ENCODE assay signal across 22 cellular contexts in genomic region chr15:43648649-43649429, GRCh38. TPM values are rescaled to one million over a fixed set of nuclear protein-coding genes. Genes with fewer than 3 reads are reported as not detected.
DNase-seq lines count a peak whose midpoint lies in the region; ATAC-seq and TF ChIP-seq lines count a peak whose summit lies in the region.
"Had no signal": no experiment of that assay in that cellular context is flagged by ENCODE, and none has a peak within 500 bp of the region (broad histone marks: within the 10 kb centered on the region; RNA-seq: fewer than 3 reads in every experiment).

CATSPER2 (minus strand) TSS chr15:43648844; CDS start chr15:43648061, 783 bp downstream.

- TF ChIP-seq CTCF in WTC11 (IDR thresholded peaks at IDR 0.05): no peak
- TF ChIP-seq CTCF in upper lobe of right lung (IDR thresholded peaks at IDR 0.05): no peak
- TF ChIP-seq CTCF in mesothelial cell of epicardium (IDR thresholded peaks at IDR 0.05; ENCODE audit: unreplicated experiment): no peak

- no peaks in the 10 kb centered on the region for H3K36me3 ChIP-seq in upper lobe of right lung
- H3K36me3 ChIP-seq: uterus had no signal

- peak; percentile 62 to 65 for ATAC-seq in activated T-cell treated with anti-CD3 and anti-CD28 coated beads, Interleukin-2, amount 50 U/mL, for 72 hours (replicated peaks in 1 of 2)
- peak; percentile 64 for ATAC-seq in WTC11
- peak; percentile 37 for ATAC-seq in left colon
- peak; percentile 55 for ATAC-seq in upper lobe of right lung
- ATAC-seq in GM18861 (IDR thresholded peaks at IDR 0.05; ENCODE audit: unreplicated experiment): no peak

- DNase-seq in activated T-cell treated with anti-CD3 and anti-CD28 coated beads, Interleukin-2, amount 50 U/mL, for 72 hours: no peak
- DNase-seq in activated T-cell treated with anti-CD3 and anti-CD28 coated beads for 4 hours: no peak
- peak; percentile 15 for DNase-seq in WTC11 (ENCODE audit: low spot score)
- DNase-seq in left colon: no peak
- no peak for DNase-seq in upper lobe of right lung
- no peak for DNase-seq in stimulated activated naive CD4-positive, alpha-beta T cell (lab: John Stamatoyannopoulos, UW)
- no peak for DNase-seq in mesothelial cell of epicardium (ENCODE audit: low spot score in 2 of 2, unreplicated experiment in 2 of 2)
- DNase-seq: islet precursor cell; NCI-H1436; NCI-H526 treated with DMSO at 0.1 percent for 48 hours; psoas muscle; stimulated activated CD4-positive, alpha-beta T cell treated with anti-CD3 and anti-CD28 coated beads, Interleukin-4, amount 100 ng/mL, for 1 hour; T1000; uterus had no signal

- H3K27me3 ChIP-seq in upper lobe of right lung: no peaks in the 10 kb centered on the region
- H3K27me3 ChIP-seq: BLaER1, hepatocyte, uterus had no signal

- H3K27ac Mint-ChIP-seq in activated T-cell treated with anti-CD3 and anti-CD28 coated beads, Interleukin-2, amount 50 U/mL, for 72 hours: no peak within 1 kb of the TSS
- H3K27ac Mint-ChIP-seq in WTC11 (no peak within 1 kb of the TSS), mesothelial cell of epicardium (no peak within 1 kb of the TSS)
- H3K27ac Mint-ChIP-seq: activated T-helper 2 cell treated with anti-CD3 and anti-CD28 coated beads, Interferon-gamma antibody, Interleukin-2, Interleukin-4, amounts not matched to agents 10 μg/mL and 5 μg/mL and 100 μg/mL, durations not matched to agents 14 hours and 24 hours and 36 hours had no signal

- CTCF ChIA-PET in WTC11 (lab: Charles Lee): no interaction called here

- H3K4me1 ChIP-seq in upper lobe of right lung: no peaks in the 10 kb centered on the region
- H3K4me1 ChIP-seq: A549, BLaER1, psoas muscle, uterus had no signal

- peaks cover 0 to 9% of the 10 kb centered on the region in 2 donors for H3K36me3 Mint-ChIP-seq in activated T-cell treated with anti-CD3 and anti-CD28 coated beads, Interleukin-2, amount 50 U/mL, for 72 hours (ENCODE audit: insufficient read depth in 2 of 2)
- peaks cover 19% of the 10 kb centered on the region for H3K36me3 Mint-ChIP-seq in WTC11
- peaks cover 22% of the 10 kb centered on the region for H3K36me3 Mint-ChIP-seq in mesothelial cell of epicardium

- intact Hi-C loops in left colon (cut with DNase I, micrococcal nuclease): no loop called here
- intact Hi-C loops in upper lobe of right lung (cut with DNase I): no loop called here

- H3K27me3 Mint-ChIP-seq in activated T-cell treated with anti-CD3 and anti-CD28 coated beads, Interleukin-2, amount 50 U/mL, for 72 hours (ENCODE audit: low read depth): no peaks in the 10 kb centered on the region
- H3K27me3 Mint-ChIP-seq in WTC11 (ENCODE audit: low read depth): no peaks in the 10 kb centered on the region; the same call in 1 of the 2 replicates
- no peaks in the 10 kb centered on the region for H3K27me3 Mint-ChIP-seq in mesothelial cell of epicardium (ENCODE audit: low read depth)
- H3K27me3 Mint-ChIP-seq: memory B cell had no signal

- H3K9me3 Mint-ChIP-seq in activated T-cell treated with anti-CD3 and anti-CD28 coated beads, Interleukin-2, amount 50 U/mL, for 72 hours: peaks cover 0 to 1% of the 10 kb centered on the region in 2 donors
- peaks cover 13% of the 10 kb centered on the region for H3K9me3 Mint-ChIP-seq in WTC11
- H3K9me3 Mint-ChIP-seq in mesothelial cell of epicardium: peaks cover 5% of the 10 kb centered on the region
- H3K9me3 Mint-ChIP-seq: activated T-helper 2 cell treated with anti-CD3 and anti-CD28 coated beads, Interferon-gamma antibody, Interleukin-2, Interleukin-4, amounts not matched to agents 10 μg/mL and 5 μg/mL and 100 μg/mL, durations not matched to agents 14 hours and 24 hours and 36 hours; memory B cell had no signal

- H3K4me3 ChIP-seq in upper lobe of right lung: no peak within 1 kb of the TSS
- H3K4me3 ChIP-seq: A549, BLaER1, hepatocyte, psoas muscle, uterus had no signal

- POLR2A ChIA-PET in WTC11 (lab: Charles Lee): no interaction called here

- H3K4me1 Mint-ChIP-seq in activated T-cell treated with anti-CD3 and anti-CD28 coated beads, Interleukin-2, amount 50 U/mL, for 72 hours (ENCODE audit: low read depth): no peaks in the 10 kb centered on the region
- H3K4me1 Mint-ChIP-seq in WTC11: no peaks in the 10 kb centered on the region
- H3K4me1 Mint-ChIP-seq in mesothelial cell of epicardium: no peaks in the 10 kb centered on the region
- H3K4me1 Mint-ChIP-seq: neural crest cell had no signal

- no peaks in the 10 kb centered on the region for H3K9me3 ChIP-seq in upper lobe of right lung
- H3K9me3 ChIP-seq: A549, BLaER1, psoas muscle, uterus had no signal

- no peak within 1 kb of the TSS for H3K27ac ChIP-seq in upper lobe of right lung
- H3K27ac ChIP-seq: A549, BLaER1, hepatocyte, HL-60, psoas muscle, uterus had no signal

- no peak within 1 kb of the TSS for H3K4me3 Mint-ChIP-seq in activated T-cell treated with anti-CD3 and anti-CD28 coated beads, Interleukin-2, amount 50 U/mL, for 72 hours
- H3K4me3 Mint-ChIP-seq in WTC11: no peak within 1 kb of the TSS
- no peak within 1 kb of the TSS for H3K4me3 Mint-ChIP-seq in mesothelial cell of epicardium
- H3K4me3 Mint-ChIP-seq: memory B cell, neural crest cell had no signal

TF ChIP-seq in WTC11, 78 proteins besides CTCF, POLR2A, EP300 and RAD21:
- TF ChIP-seq ZNF232 (CRISPR knock-in tag; IDR thresholded peaks at IDR 0.05) (no peak), JAZF1 (CRISPR knock-in tag; IDR thresholded peaks at IDR 0.05) (no peak), TEAD1 (CRISPR knock-in tag; IDR thresholded peaks at IDR 0.05) (no peak), SOX15 (CRISPR knock-in tag; IDR thresholded peaks at IDR 0.05) (no peak), NR1H2 (CRISPR knock-in tag; IDR thresholded peaks at IDR 0.05) (no peak), STAT6 (CRISPR knock-in tag; conservative IDR thresholded peaks at IDR 0.05; ENCODE audit: low read depth) (no peak), ZNF138 (CRISPR knock-in tag; conservative IDR thresholded peaks at IDR 0.05) (no peak), ZNF671 (CRISPR knock-in tag; IDR thresholded peaks at IDR 0.05) (no peak), ZNF512 (CRISPR knock-in tag; IDR thresholded peaks at IDR 0.05; ENCODE audit: borderline replicate concordance) (no peak), MYBL2 (CRISPR knock-in tag; IDR thresholded peaks at IDR 0.05) (no peak)
- TF ChIP-seq, protein P1, sequence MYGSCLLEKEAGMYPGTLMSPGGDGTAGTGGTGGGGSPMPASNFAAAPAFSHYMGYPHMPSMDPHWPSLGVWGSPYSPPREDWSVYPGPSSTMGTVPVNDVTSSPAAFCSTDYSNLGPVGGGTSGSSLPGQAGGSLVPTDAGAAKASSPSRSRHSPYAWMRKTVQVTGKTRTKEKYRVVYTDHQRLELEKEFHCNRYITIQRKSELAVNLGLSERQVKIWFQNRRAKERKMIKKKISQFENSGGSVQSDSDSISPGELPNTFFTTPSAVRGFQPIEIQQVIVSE (CRISPR knock-in tag; IDR thresholded peaks at IDR 0.05; ENCODE audit: borderline replicate concordance): no peak

RNA-seq across cellular contexts. Expression of gene CATSPER2, which starts in this region (rescaled TPM):
- 1 to 10 TPM; 4.5 to 6.9 TPM for total RNA-seq in activated T-cell treated with anti-CD3 and anti-CD28 coated beads, Interleukin-2, amount 50 U/mL, for 72 hours
- total RNA-seq in WTC11 (2021): 2.5 to 3.2 TPM (median 2.5 TPM) in 3 replicates
- total RNA-seq in left colon: 10 to 100 TPM in 1 of 2 donors, 1 to 10 TPM in 1; 9.0 to 11.8 TPM
- total RNA-seq in upper lobe of right lung: 3.3 TPM
- 6.6 to 11.2 TPM (median 7.8 TPM) in 3 replicates for total RNA-seq in mesothelial cell of epicardium
